ENCODE assay signal across 18 cellular contexts in the genomic region with DNA sequence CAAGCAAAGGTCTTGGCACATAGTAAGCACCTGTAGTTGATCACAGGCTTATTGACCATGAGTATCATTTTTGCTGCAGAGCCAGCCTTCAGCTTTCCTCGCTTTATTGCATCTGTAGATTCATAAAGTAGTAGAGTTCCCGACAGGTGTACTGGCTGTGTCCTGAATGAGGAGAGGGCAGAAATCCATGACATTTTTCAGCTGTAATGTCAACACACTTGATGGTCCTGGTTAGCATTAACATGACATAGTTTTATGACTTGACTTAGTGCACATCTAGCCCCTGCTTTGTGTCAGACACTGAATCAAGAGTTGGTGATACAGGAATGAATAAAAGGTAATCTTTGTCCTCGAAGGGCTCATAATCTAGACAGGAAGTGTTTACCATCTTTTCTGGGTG. TPM values are rescaled to one million over a fixed set of nuclear protein-coding genes. Genes with fewer than 3 reads are reported as not detected.
DNase-seq lines count a peak whose midpoint lies in the region; ATAC-seq and TF ChIP-seq lines count a peak whose summit lies in the region.
"Had no signal": no experiment of that assay in that cellular context is flagged by ENCODE, and none has a peak within 500 bp of the region (broad histone marks: within the 10 kb centered on the region; RNA-seq: fewer than 3 reads in every experiment).

No MANE protein-coding gene starts in this region.

- WGBS in hepatocyte (ENCODE audit: low lambda C conversion rate, missing lambda C conversion rate): 77% methylated on average over 3 of the region's 3 CpGs

- H3K36me3 ChIP-seq in hepatocyte (replicated peaks; ENCODE audit: insufficient read depth, low read depth) (no peaks in the 10 kb centered on the region), mucosa of descending colon (ENCODE audit: low read depth) (no peaks in the 10 kb centered on the region)
- H3K36me3 ChIP-seq: BLaER1 treated with 17β-estradiol and CSF1 and Interleukin-3, amounts not matched to agents 10 nM and 100 nM had no signal

- no peak overlapping the region for H3K4me3 Mint-ChIP-seq in activated CD4-positive, alpha-beta T cell treated with anti-CD3 and anti-CD28 coated beads, Interleukin-2, amount 10 ng/mL, durations not matched to agents 24 days and 14 days
- H3K4me3 Mint-ChIP-seq: B cell; CD4-positive, alpha-beta T cell; CD8-positive, alpha-beta T cell had no signal

- no peak overlapping the region for H2AFZ ChIP-seq in hepatocyte

- H3K4me1 Mint-ChIP-seq in activated CD4-positive, alpha-beta T cell treated with anti-CD3 and anti-CD28 coated beads, Interleukin-2, amount 10 ng/mL, durations not matched to agents 24 days and 14 days: peaks cover 6% of the 10 kb centered on the region

- H3K27me3 ChIP-seq in hepatocyte: no peaks in the 10 kb centered on the region
- H3K27me3 ChIP-seq: BLaER1 treated with 17β-estradiol and CSF1 and Interleukin-3, amounts not matched to agents 10 nM and 100 nM had no signal

- peaks cover 8% of the 10 kb centered on the region for H3K79me2 ChIP-seq in hepatocyte

- TF ChIP-seq CTCF in hepatocyte (IDR thresholded peaks at IDR 0.05; ENCODE audit: poor library complexity) (no peak), mucosa of descending colon (IDR thresholded peaks at IDR 0.05) (no peak), coronary artery (IDR thresholded peaks at IDR 0.05) (no peak)

- H3K9me3 ChIP-seq in hepatocyte (ENCODE audit: low read depth): no peaks in the 10 kb centered on the region
- peaks cover 3% of the 10 kb centered on the region for H3K9me3 ChIP-seq in mucosa of descending colon
- H3K9me3 ChIP-seq: A549, Caco-2 had no signal

- H4K20me1 ChIP-seq in hepatocyte (ENCODE audit: insufficient read depth, poor library complexity, severe bottlenecking): no peaks in the 10 kb centered on the region
- H4K20me1 ChIP-seq: BLaER1 treated with 17β-estradiol and CSF1 and Interleukin-3, amounts not matched to agents 10 nM and 100 nM had no signal

- peaks cover 9% of the 10 kb centered on the region for H3K4me1 ChIP-seq in hepatocyte (ENCODE audit: insufficient read depth)
- peaks cover 3% of the 10 kb centered on the region for H3K4me1 ChIP-seq in mucosa of descending colon (ENCODE audit: low read depth)
- H3K4me1 ChIP-seq: A549, Caco-2 had no signal

- H3K27me3 Mint-ChIP-seq in activated CD4-positive, alpha-beta T cell treated with anti-CD3 and anti-CD28 coated beads, Interleukin-2, amount 10 ng/mL, durations not matched to agents 24 days and 14 days: no peaks in the 10 kb centered on the region
- H3K27me3 Mint-ChIP-seq: B cell; CD4-positive, alpha-beta T cell had no signal

- peak overlapping the region; percentile 50 for H3K27ac ChIP-seq in hepatocyte
- H3K27ac ChIP-seq in coronary artery: no peak overlapping the region
- H3K27ac ChIP-seq: 22Rv1; A549; BLaER1 treated with 17β-estradiol and CSF1 and Interleukin-3, amounts not matched to agents 10 nM and 100 nM; C4-2B had no signal

- DNase-seq in activated CD4-positive, alpha-beta T cell treated with anti-CD3 and anti-CD28 coated beads, Interleukin-2, amount 10 ng/mL, durations not matched to agents 24 days and 14 days: peak; percentile 41
- DNase-seq in activated CD4-positive, alpha-beta T cell treated with anti-CD3 and anti-CD28 coated beads for 4 hours: no peak
- DNase-seq in hepatocyte (ENCODE audit: low spot score) (peak; percentile 24), mucosa of descending colon (no peak), coronary artery (ENCODE audit: low spot score) (no peak)
- DNase-seq: AML-193; Caco-2; Calu3; CD4-positive, alpha-beta T cell; CD8-positive, alpha-beta T cell; DMS79 treated with DMSO at 0.1 percent for 48 hours; GF-D8 had no signal

- no peaks in the 10 kb centered on the region for H3K9me2 ChIP-seq in hepatocyte (replicated peaks; ENCODE audit: insufficient read depth)

- H3K27ac Mint-ChIP-seq in activated CD4-positive, alpha-beta T cell treated with anti-CD3 and anti-CD28 coated beads, Interleukin-2, amount 10 ng/mL, durations not matched to agents 24 days and 14 days: no peak overlapping the region
- H3K27ac Mint-ChIP-seq: B cell; CD4-positive, alpha-beta T cell; CD8-positive, alpha-beta T cell had no signal

- intact Hi-C loops in activated CD4-positive, alpha-beta T cell treated with anti-CD3 and anti-CD28 coated beads, Interleukin-2, amount 10 ng/mL, durations not matched to agents 24 days and 14 days (cut with micrococcal nuclease): no loop called here
- intact Hi-C loops in mucosa of descending colon (cut with DNase I, micrococcal nuclease): no loop called here

- H3K4me3 ChIP-seq in hepatocyte: no peak overlapping the region
- no peak overlapping the region for H3K4me3 ChIP-seq in mucosa of descending colon
- no peak overlapping the region for H3K4me3 ChIP-seq in coronary artery
- H3K4me3 ChIP-seq: A549; BLaER1 treated with 17β-estradiol and CSF1 and Interleukin-3, amounts not matched to agents 10 nM and 100 nM had no signal

- H3K9me3 Mint-ChIP-seq in activated CD4-positive, alpha-beta T cell treated with anti-CD3 and anti-CD28 coated beads, Interleukin-2, amount 10 ng/mL, durations not matched to agents 24 days and 14 days: peaks cover 10% of the 10 kb centered on the region
- H3K9me3 Mint-ChIP-seq: CD4-positive, alpha-beta T cell had no signal

- H3K36me3 Mint-ChIP-seq in activated CD4-positive, alpha-beta T cell treated with anti-CD3 and anti-CD28 coated beads, Interleukin-2, amount 10 ng/mL, durations not matched to agents 24 days and 14 days (ENCODE audit: low read depth): no peaks in the 10 kb centered on the region
- H3K36me3 Mint-ChIP-seq: CD8-positive, alpha-beta T cell had no signal

- peak; percentile 56 for ATAC-seq in mucosa of descending colon
- ATAC-seq in GM19467 (IDR thresholded peaks at IDR 0.05; ENCODE audit: unreplicated experiment): no peak
- ATAC-seq: A549; CD8-positive, alpha-beta T cell had no signal

- H3K4me2 ChIP-seq in hepatocyte: peak overlapping the region; percentile 32
- H3K4me2 ChIP-seq: A549; BLaER1 treated with 17β-estradiol and CSF1 and Interleukin-3, amounts not matched to agents 10 nM and 100 nM had no signal

RNA-seq across cellular contexts. Expression of gene AIG1, which starts 55.0 kb away (rescaled TPM):
- total RNA-seq in activated CD4-positive, alpha-beta T cell treated with anti-CD3 and anti-CD28 coated beads, Interleukin-2, amount 10 ng/mL, durations not matched to agents 24 days and 14 days: 2.9 and 4.7 TPM in 2 replicates
- 102 and 103 TPM in 2 replicates for total RNA-seq in hepatocyte
- polyA plus RNA-seq in hepatocyte: 75.8 and 92.8 TPM in 2 replicates
- total RNA-seq in mucosa of descending colon: 10 to 100 TPM; 18.5 to 21.5 (median 21.0) TPM

Comparison
In these comparisons a context has a peak if more than half of its experiments do, and no peak if none do; other contexts are left out.
1. DNase-seq: peak in activated CD4-positive, alpha-beta T cell treated with anti-CD3 and anti-CD28 coated beads, Interleukin-2, amount 10 ng/mL, durations not matched to agents 24 days and 14 days (single experiment) and hepatocyte (single experiment); none in activated CD4-positive, alpha-beta T cell treated with anti-CD3 and anti-CD28 coated beads for 4 hours (0 of 2), mucosa of descending colon (0 of 3) and coronary artery (single experiment).